Comparison of ENCODE assay signal across 19 cellular contexts in the genomic region with DNA sequence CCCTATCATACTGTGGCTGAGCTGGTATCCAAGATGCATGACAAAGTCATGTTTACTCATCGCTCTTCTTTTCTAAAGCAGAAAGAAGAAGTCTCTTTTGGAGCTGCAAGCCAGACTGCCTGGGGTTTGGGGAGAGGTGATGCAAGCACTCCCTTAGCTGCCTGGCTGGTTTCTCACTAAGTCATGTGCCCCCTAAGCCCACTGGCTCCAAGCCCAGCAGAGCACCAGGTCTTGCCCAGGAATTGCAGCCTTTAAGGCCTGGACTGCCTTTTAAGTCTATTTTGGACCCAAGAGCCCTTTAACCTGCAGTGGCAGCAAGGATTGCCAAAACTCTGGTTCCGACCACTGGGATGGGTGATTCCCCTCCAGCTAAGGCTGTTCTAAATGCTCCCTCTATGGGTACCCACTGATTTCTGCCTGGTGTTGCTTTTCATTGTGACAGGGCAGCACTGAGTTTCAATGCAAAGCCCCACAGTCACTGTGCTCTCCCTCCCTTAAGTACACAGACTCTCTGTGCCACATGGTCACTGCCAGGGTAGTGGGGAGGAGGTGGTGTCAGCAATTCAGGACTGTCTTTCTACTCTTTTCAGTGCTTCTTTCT.
A peak's percentile ranks its signal among the peaks of the same experiment; 100 is the strongest.
DNase-seq lines count a peak whose midpoint lies in the region; ATAC-seq and TF ChIP-seq lines count a peak whose summit lies in the region.
"Had no signal": no experiment of that assay in that cellular context is flagged by ENCODE, and none has a peak within 500 bp of the region (broad histone marks: within the 10 kb centered on the region; RNA-seq: fewer than 3 reads in every experiment).

No MANE protein-coding gene starts in this region.

- peaks cover 5% of the 10 kb centered on the region for H3K9me3 Mint-ChIP-seq in osteocyte (ENCODE audit: unreplicated experiment)

- H3K9me2 ChIP-seq in PC-3 (replicated peaks; ENCODE audit: low read length): no peaks in the 10 kb centered on the region

- peak overlapping the region; percentile 25 for H3K27ac Mint-ChIP-seq in osteocyte (ENCODE audit: unreplicated experiment)
- H3K27ac Mint-ChIP-seq: naive B cell had no signal

- H3K4me2 ChIP-seq in PC-3 (ENCODE audit: low read length): no peak overlapping the region

- H3K4me1 Mint-ChIP-seq in osteocyte (ENCODE audit: unreplicated experiment): peaks cover 23% of the 10 kb centered on the region
- H3K4me1 Mint-ChIP-seq: naive B cell had no signal

- peak overlapping the region; percentile 34; the same call in 1 of the 2 replicates for H3K9ac ChIP-seq in PC-3 (ENCODE audit: low read length)

- H3K27me3 Mint-ChIP-seq in osteocyte (ENCODE audit: unreplicated experiment): no peaks in the 10 kb centered on the region
- H3K27me3 Mint-ChIP-seq: naive B cell had no signal

- no peaks in the 10 kb centered on the region for H3K36me3 Mint-ChIP-seq in osteocyte (ENCODE audit: unreplicated experiment)
- H3K36me3 Mint-ChIP-seq: naive B cell had no signal

- H3K36me3 ChIP-seq in BJ (ENCODE audit: control insufficient read depth, insufficient read depth, low read length) (no peaks in the 10 kb centered on the region), PC-3 (ENCODE audit: low read depth, low read length) (peaks cover 6% of the 10 kb centered on the region; the same call in 1 of the 2 replicates)
- H3K36me3 ChIP-seq: Peyer's patch had no signal

- no peak overlapping the region for H2AFZ ChIP-seq in PC-3 (ENCODE audit: low read length)

- H3K4me3 ChIP-seq in BJ (ENCODE audit: low read depth, low read length): no peak overlapping the region
- H3K4me3 ChIP-seq in PC-3 (ENCODE audit: low read length): no peak overlapping the region
- H3K4me3 ChIP-seq in coronary artery: no peak overlapping the region
- H3K4me3 ChIP-seq: Peyer's patch, psoas muscle, testis had no signal

- DNase-seq in BJ (ENCODE audit: low read depth) (peak; percentile 9), PC-3 (peak; percentile 28), coronary artery (ENCODE audit: low spot score) (no peak), osteocyte (ENCODE audit: extremely low spot score, unreplicated experiment) (no peak), OCI-M2 (lab: John Stamatoyannopoulos, UW; ENCODE audit: unreplicated experiment) (no peak)
- no peak for DNase-seq in stimulated activated naive CD4-positive, alpha-beta T cell treated with Interleukin-2 at 50 U/mL for 16 hours (lab: John Stamatoyannopoulos, UW)
- no peak for DNase-seq in activated CD4-positive, alpha-beta T cell treated with anti-CD3 and anti-CD28 coated beads, Interleukin-2, amount 50 U/mL, for 48 hours
- DNase-seq: activated CD8-positive, alpha-beta memory T cell treated with anti-CD3 and anti-CD28 coated beads for 24 hours; activated effector memory CD4-positive, alpha-beta T cell treated with Interleukin-2 at 50 U/mL for 16 hours; anterior cingulate cortex; COR-L47; effector CD8-positive, alpha-beta T cell; naive B cell; NCI-H187 treated with DMSO at 0.1 percent for 48 hours; Peyer's patch; psoas muscle; testis had no signal

- no peaks in the 10 kb centered on the region for H4K20me1 ChIP-seq in PC-3 (ENCODE audit: low read length)

- no peaks in the 10 kb centered on the region for H3K9me3 ChIP-seq in PC-3 (ENCODE audit: low read length)
- H3K9me3 ChIP-seq: Peyer's patch, psoas muscle, testis had no signal

- no TSS peak for BruUV-seq in PC-3 (replicated peaks; lab: Mats Ljungman, UMichigan)

- TF ChIP-seq CTCF in BJ (IDR thresholded peaks at IDR 0.05; ENCODE audit: insufficient read depth, low read depth, low read length): no peak
- TF ChIP-seq CTCF in PC-3 (conservative IDR thresholded peaks at IDR 0.05; ENCODE audit: low read depth, low read length): no peak
- no peak for TF ChIP-seq CTCF in coronary artery (IDR thresholded peaks at IDR 0.05)
- TF ChIP-seq CTCF in osteocyte (IDR thresholded peaks at IDR 0.05): no peak

- H3K4me3 Mint-ChIP-seq in osteocyte (ENCODE audit: unreplicated experiment): no peak overlapping the region
- H3K4me3 Mint-ChIP-seq: naive B cell had no signal

- H3F3A ChIP-seq in PC-3 (ENCODE audit: low read length, unreplicated experiment): no peaks in the 10 kb centered on the region

- CTCF ChIA-PET in BJ (lab: Yijun Ruan, JAX) (no interaction called here), PC-3 (lab: Charles Lee) (no interaction called here)

- intact Hi-C loops in PC-3 (cut with micrococcal nuclease): no loop called here

- H3K79me2 ChIP-seq in PC-3 (ENCODE audit: low read length): no peaks in the 10 kb centered on the region

- H3K27me3 ChIP-seq in BJ (ENCODE audit: control insufficient read depth, insufficient read depth, low read length) (no peaks in the 10 kb centered on the region), PC-3 (ENCODE audit: low read length) (no peaks in the 10 kb centered on the region)
- H3K27me3 ChIP-seq: Peyer's patch, testis had no signal

- ATAC-seq in PC-3 (no peak), HG03196 (IDR thresholded peaks at IDR 0.05; ENCODE audit: unreplicated experiment) (no peak)
- ATAC-seq: psoas muscle had no signal

- peaks cover 19% of the 10 kb centered on the region for H3K4me1 ChIP-seq in PC-3 (ENCODE audit: insufficient read depth, low read length)
- H3K4me1 ChIP-seq: Peyer's patch, psoas muscle, testis had no signal

- POLR2A ChIA-PET in BJ (lab: Charles Lee) (interaction anchor here (0.5 kb wide), 1 partner anchor 30 kb away, joined by 3 read pairs; no protein-coding TSS in a partner anchor), PC-3 (lab: Charles Lee; ENCODE audit: unreplicated experiment) (no interaction called here)

- H3K27ac ChIP-seq in PC-3 (ENCODE audit: low read length): peak overlapping the region; percentile 70
- H3K27ac ChIP-seq in coronary artery: peak overlapping the region; percentile 63 to 67
- H3K27ac ChIP-seq: Peyer's patch, psoas muscle, testis, VCaP had no signal

Comparison
In these comparisons a context has a peak if more than half of its experiments do, and no peak if none do; other contexts are left out.
1. DNase-seq: peak in BJ (single experiment) and PC-3 (single experiment); none in coronary artery (single experiment), osteocyte (single experiment), stimulated activated naive CD4-positive, alpha-beta T cell treated with Interleukin-2 at 50 U/mL for 16 hours (single experiment), activated CD4-positive, alpha-beta T cell treated with anti-CD3 and anti-CD28 coated beads, Interleukin-2, amount 50 U/mL, for 48 hours (0 of 2) and OCI-M2 (single experiment).